ENCODE assay signal across 8 cellular contexts in genomic region chr14:92586001-92586947, GRCh38.
DNase-seq lines count a peak whose midpoint lies in the region; ATAC-seq and TF ChIP-seq lines count a peak whose summit lies in the region.

No MANE protein-coding gene starts in this region.

- H3K4me3 ChIP-seq in hepatocyte (no peak overlapping the region), GM23338 (no peak overlapping the region)

- DNase-seq in GM03348 (ENCODE audit: low spot score) = peak; percentile 84
- peak; percentile 66 for DNase-seq in HS-27A (ENCODE audit: low read depth)
- DNase-seq in activated T-cell treated with anti-CD3 and anti-CD28 coated beads, Interleukin-2, amount 50 U/mL, for 72 hours = peak; percentile 34 to 41
- DNase-seq in hepatocyte (ENCODE audit: low spot score) = peak; percentile 52
- DNase-seq in Calu3 = no peak
- no peak for DNase-seq in GM23338 (ENCODE audit: low spot score)

- CTCF ChIA-PET in Calu3 (lab: Charles Lee) = interaction anchor here (0.7 kb wide), 1 partner anchor 53 kb away, joined by 5 read pairs; no protein-coding TSS in a partner anchor

- peak overlapping the region; percentile 54 to 78 for H3K4me3 Mint-ChIP-seq in activated T-cell treated with anti-CD3 and anti-CD28 coated beads, Interleukin-2, amount 50 U/mL, for 72 hours
- H3K4me3 Mint-ChIP-seq in Calu3 (ENCODE audit: low read depth, unreplicated experiment) (no peak overlapping the region), GM23338 (no peak overlapping the region)

- TF ChIP-seq CTCF in hepatocyte (IDR thresholded peaks at IDR 0.05; ENCODE audit: poor library complexity) = no peak
- TF ChIP-seq CTCF in Calu3 (IDR thresholded peaks at IDR 0.05; ENCODE audit: unreplicated experiment) = no peak
- no peak for TF ChIP-seq CTCF in GM23338 (conservative IDR thresholded peaks at IDR 0.05; ENCODE audit: low read depth in 2 of 2)

- ATAC-seq in activated T-cell treated with anti-CD3 and anti-CD28 coated beads, Interleukin-2, amount 50 U/mL, for 72 hours (replicated peaks in 1 of 2) = peak; percentile 75 to 77
- ATAC-seq in GM21576 (IDR thresholded peaks at IDR 0.05; ENCODE audit: unreplicated experiment) = no peak
- ATAC-seq in GM23338 = no peak

- H2AFZ ChIP-seq in hepatocyte = no peak overlapping the region
- H2AFZ ChIP-seq in GM23338 = no peak overlapping the region

- H4K20me1 ChIP-seq in hepatocyte (ENCODE audit: insufficient read depth, poor library complexity, severe bottlenecking) (no peaks in the 10 kb centered on the region), GM23338 (replicated peaks; ENCODE audit: insufficient read depth) (no peaks in the 10 kb centered on the region)

- intact Hi-C loops in Calu3 (cut with micrococcal nuclease; ENCODE audit: unreplicated experiment) = no loop called here

- no peak overlapping the region for H3K4me2 ChIP-seq in hepatocyte
- no peak overlapping the region for H3K4me2 ChIP-seq in GM23338

- H3K36me3 ChIP-seq in hepatocyte (replicated peaks; ENCODE audit: insufficient read depth, low read depth) (no peaks in the 10 kb centered on the region), GM23338 (ENCODE audit: insufficient read depth) (no peaks in the 10 kb centered on the region)

- peaks cover 14% of the 10 kb centered on the region in 2 donors for H3K36me3 Mint-ChIP-seq in activated T-cell treated with anti-CD3 and anti-CD28 coated beads, Interleukin-2, amount 50 U/mL, for 72 hours (ENCODE audit: insufficient read depth in 2 of 2)
- H3K36me3 Mint-ChIP-seq in Calu3 (ENCODE audit: insufficient read depth, unreplicated experiment) (no peaks in the 10 kb centered on the region), GM23338 (ENCODE audit: low read depth) (peaks cover 9% of the 10 kb centered on the region; the same call in 1 of the 3 replicates)

- H3K9me2 ChIP-seq in hepatocyte (replicated peaks; ENCODE audit: insufficient read depth) (no peaks in the 10 kb centered on the region), GM23338 (ENCODE audit: insufficient read depth) (no peaks in the 10 kb centered on the region)

- peaks cover 9% of the 10 kb centered on the region for H3K27me3 Mint-ChIP-seq in activated T-cell treated with anti-CD3 and anti-CD28 coated beads, Interleukin-2, amount 50 U/mL, for 72 hours (ENCODE audit: low read depth)
- H3K27me3 Mint-ChIP-seq in Calu3 (ENCODE audit: unreplicated experiment) = no peaks in the 10 kb centered on the region
- peaks cover 9% of the 10 kb centered on the region for H3K27me3 Mint-ChIP-seq in GM23338 (ENCODE audit: insufficient read depth, low read depth, poor library complexity)

- peak overlapping the region; percentile 55 for H3K27ac ChIP-seq in hepatocyte
- peak overlapping the region; percentile 14 for H3K27ac ChIP-seq in temporal lobe (ENCODE audit: low read depth, low read length)
- H3K27ac ChIP-seq in GM23338 (ENCODE audit: low read depth) = no peak overlapping the region

- no peaks in the 10 kb centered on the region for H3F3A ChIP-seq in GM23338 (replicated peaks; ENCODE audit: low read depth)

- 75% methylated on average over 9 of the region's 9 CpGs for WGBS in hepatocyte (ENCODE audit: low lambda C conversion rate, missing lambda C conversion rate)

- no peaks in the 10 kb centered on the region for H3K27me3 ChIP-seq in hepatocyte
- no peaks in the 10 kb centered on the region for H3K27me3 ChIP-seq in GM23338 (ENCODE audit: insufficient read depth)

- H3K79me2 ChIP-seq in hepatocyte (no peaks in the 10 kb centered on the region), GM23338 (replicated peaks; ENCODE audit: insufficient read depth) (no peaks in the 10 kb centered on the region)

- BruUV-seq in Calu3 (replicated peaks; lab: Mats Ljungman, UMichigan) = no TSS peak

- H3K4me1 Mint-ChIP-seq in activated T-cell treated with anti-CD3 and anti-CD28 coated beads, Interleukin-2, amount 50 U/mL, for 72 hours (ENCODE audit: low read depth) = peaks cover 87% of the 10 kb centered on the region
- H3K4me1 Mint-ChIP-seq in Calu3 (ENCODE audit: low read depth, unreplicated experiment) (peaks cover 18% of the 10 kb centered on the region), GM23338 (peaks cover 3% of the 10 kb centered on the region; the same call in 1 of the 3 replicates)

- H3K4me1 ChIP-seq in hepatocyte (ENCODE audit: insufficient read depth) (peaks cover 7% of the 10 kb centered on the region), GM23338 (ENCODE audit: insufficient read depth) (no peaks in the 10 kb centered on the region)

- H3K9me3 Mint-ChIP-seq in activated T-cell treated with anti-CD3 and anti-CD28 coated beads, Interleukin-2, amount 50 U/mL, for 72 hours = peaks cover 2 to 10% of the 10 kb centered on the region in 2 donors
- H3K9me3 Mint-ChIP-seq in Calu3 (ENCODE audit: low read depth, unreplicated experiment) (no peaks in the 10 kb centered on the region), GM23338 (peaks cover 10% of the 10 kb centered on the region; the same call in 2 of the 3 replicates)

- no peaks in the 10 kb centered on the region for H3K9me3 ChIP-seq in hepatocyte (ENCODE audit: low read depth)

- H3K27ac Mint-ChIP-seq in activated T-cell treated with anti-CD3 and anti-CD28 coated beads, Interleukin-2, amount 50 U/mL, for 72 hours = peak overlapping the region; percentile 44
- no peak overlapping the region for H3K27ac Mint-ChIP-seq in Calu3 (ENCODE audit: unreplicated experiment)
- H3K27ac Mint-ChIP-seq in GM23338 = no peak overlapping the region

TF ChIP-seq in GM23338, 12 proteins besides CTCF, POLR2A, EP300 and RAD21:
- TF ChIP-seq POLR2AphosphoS5 (IDR thresholded peaks at IDR 0.05; ENCODE audit: low read depth) (no peak), JUNB (IDR thresholded peaks at IDR 0.05; ENCODE audit: unreplicated experiment) (no peak), CREB1 (CRISPR knock-in tag; IDR thresholded peaks at IDR 0.05; ENCODE audit: low read depth) (no peak), ZNF462 (CRISPR knock-in tag; IDR thresholded peaks at IDR 0.05) (no peak), ZNF331 (CRISPR knock-in tag; IDR thresholded peaks at IDR 0.05; ENCODE audit: low read depth) (no peak)

Comparison
In these comparisons a context has a peak if more than half of its experiments do, and no peak if none do; other contexts are left out.
1. DNase-seq: peak in GM03348 (single experiment), HS-27A (single experiment), activated T-cell treated with anti-CD3 and anti-CD28 coated beads, Interleukin-2, amount 50 U/mL, for 72 hours (2 of 2) and hepatocyte (single experiment); none in Calu3 (single experiment) and GM23338 (single experiment).
2. ATAC-seq: peak in activated T-cell treated with anti-CD3 and anti-CD28 coated beads, Interleukin-2, amount 50 U/mL, for 72 hours (2 of 2); none in GM21576 (single experiment) and GM23338 (single experiment).
3. H3K4me3 Mint-ChIP-seq: peak in activated T-cell treated with anti-CD3 and anti-CD28 coated beads, Interleukin-2, amount 50 U/mL, for 72 hours (2 of 2); none in Calu3 (single experiment) and GM23338 (single experiment).